In the genomic region with DNA sequence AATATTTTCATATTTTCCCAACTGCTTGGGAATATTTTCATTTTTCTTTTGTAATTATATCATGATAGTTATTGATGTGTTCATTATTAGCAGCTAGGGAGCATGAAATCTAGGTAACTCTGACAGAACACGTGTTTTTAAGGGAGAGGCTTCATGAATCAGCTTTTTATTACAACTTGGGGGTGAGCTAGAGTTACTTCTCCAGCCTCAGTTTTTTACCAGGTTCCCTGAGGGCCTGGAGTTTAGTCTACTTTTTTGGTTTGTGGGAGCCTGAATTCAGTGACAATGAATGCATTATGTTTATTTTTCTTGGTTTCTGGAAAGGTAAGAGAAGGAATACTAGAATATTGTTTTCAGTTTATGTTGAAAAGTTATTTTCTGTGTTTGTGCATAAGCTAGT, we compare ENCODE assay signal across 18 cellular contexts. TPM values are rescaled to one million over a fixed set of nuclear protein-coding genes. Genes with fewer than 3 reads are reported as not detected.
A peak's percentile ranks its signal among the peaks of the same experiment; 100 is the strongest.
DNase-seq lines count a peak whose midpoint lies in the region; ATAC-seq, FAIRE-seq and TF ChIP-seq lines count a peak whose summit lies in the region.
"Had no signal": no experiment of that assay in that cellular context is flagged by ENCODE, and none has a peak within 500 bp of the region (broad histone marks: within the 10 kb centered on the region; RNA-seq: fewer than 3 reads in every experiment).

No MANE protein-coding gene starts in this region.

- no peak overlapping the region for H3K4me3 Mint-ChIP-seq in CD14-positive monocyte
- peak overlapping the region; percentile 13 for H3K4me3 Mint-ChIP-seq in astrocyte (ENCODE audit: unreplicated experiment)
- H3K4me3 Mint-ChIP-seq in mesothelial cell of epicardium, result no peak overlapping the region
- H3K4me3 Mint-ChIP-seq: CD4-positive, alpha-beta memory T cell; IgD-negative memory B cell had no signal

- peak; percentile 74 for FAIRE-seq in H54 (lab: Jason Lieb, UNC)
- FAIRE-seq in astrocyte (lab: Jason Lieb, UNC), result no peak

- DNase-seq in CD14-positive monocyte (ENCODE audit: low spot score), result no peak
- DNase-seq in H54 (ENCODE audit: insufficient read length, low spot score), result no peak
- no peak for DNase-seq in astrocyte (ENCODE audit: low read depth)
- DNase-seq in mesothelial cell of epicardium (ENCODE audit: low spot score in 2 of 2, unreplicated experiment in 2 of 2), result no peak
- no peak for DNase-seq in stimulated activated CD4-positive, alpha-beta T cell treated with anti-CD3 and anti-CD28 coated beads, Interleukin-2, amount 100 ng/mL, for 24 hours
- no peak for DNase-seq in left ventricle myocardium inferior
- no peak for DNase-seq in DMS79 (lab: John Stamatoyannopoulos, UW)
- DNase-seq: AML-193; CD4-positive, alpha-beta memory T cell; NCI-H1048; NCI-H1694; NCI-H2107; NCI-H226; NCI-H526; RPMI8226 had no signal

- peaks cover 2 to 9% (median 3%) of the 10 kb centered on the region in 7 donors for H3K9me3 Mint-ChIP-seq in CD14-positive monocyte
- H3K9me3 Mint-ChIP-seq in astrocyte (ENCODE audit: unreplicated experiment), result no peaks in the 10 kb centered on the region
- H3K9me3 Mint-ChIP-seq in mesothelial cell of epicardium, result peaks cover 8% of the 10 kb centered on the region

- intact Hi-C loops in CD14-positive monocyte (cut with micrococcal nuclease) (no loop called here), left ventricle myocardium inferior (cut with micrococcal nuclease) (no loop called here)

- peaks cover 40% of the 10 kb centered on the region for H3K79me2 ChIP-seq in astrocyte (ENCODE audit: insufficient read depth, low read length)

- H3K4me3 ChIP-seq in astrocyte (ENCODE audit: insufficient read depth, low read depth, low read length) (no peak overlapping the region), left ventricle myocardium inferior (no peak overlapping the region)
- H3K4me3 ChIP-seq: HAP-1 had no signal

- H3K27ac ChIP-seq in astrocyte (ENCODE audit: low read depth, low read length) (no peak overlapping the region), left ventricle myocardium inferior (replicated peaks) (no peak overlapping the region)

- H3K4me1 Mint-ChIP-seq in CD14-positive monocyte (peaks cover 12% of the 10 kb centered on the region), astrocyte (ENCODE audit: low read depth, unreplicated experiment) (peaks cover 15% of the 10 kb centered on the region), mesothelial cell of epicardium (peaks cover 22% of the 10 kb centered on the region)

- H3K9me3 ChIP-seq in astrocyte (ENCODE audit: insufficient read depth, low read depth, low read length), result no peaks in the 10 kb centered on the region
- peaks cover 5% of the 10 kb centered on the region for H3K9me3 ChIP-seq in left ventricle myocardium inferior (replicated peaks)
- H3K9me3 ChIP-seq: HAP-1 had no signal

- H3K36me3 Mint-ChIP-seq in CD14-positive monocyte, result peaks cover 36 to 46% of the 10 kb centered on the region in 2 donors
- H3K36me3 Mint-ChIP-seq in astrocyte (ENCODE audit: low read depth, unreplicated experiment), result peaks cover 5% of the 10 kb centered on the region
- peaks cover 29% of the 10 kb centered on the region for H3K36me3 Mint-ChIP-seq in mesothelial cell of epicardium

- no peak overlapping the region for H3K9ac ChIP-seq in astrocyte (ENCODE audit: low read length)

- no peak for TF ChIP-seq POLR2A in H54 (IDR thresholded peaks at IDR 0.05; ENCODE audit: low read depth, low read length)

- ATAC-seq in GM19397 (IDR thresholded peaks at IDR 0.05; ENCODE audit: unreplicated experiment), result no peak

- no peak for TF ChIP-seq CTCF in CD14-positive monocyte (IDR thresholded peaks at IDR 0.05)
- no peak for TF ChIP-seq CTCF in astrocyte (IDR thresholded peaks at IDR 0.05; ENCODE audit: insufficient read depth, low read depth, low read length)
- TF ChIP-seq CTCF in mesothelial cell of epicardium (IDR thresholded peaks at IDR 0.05; ENCODE audit: unreplicated experiment), result no peak
- no peak for TF ChIP-seq CTCF in left ventricle myocardium inferior (IDR thresholded peaks at IDR 0.05; ENCODE audit: borderline replicate concordance)

- H3K4me1 ChIP-seq in astrocyte (ENCODE audit: insufficient read depth, low read length) (peaks cover 3% of the 10 kb centered on the region), left ventricle myocardium inferior (peaks cover 40% of the 10 kb centered on the region)

- peaks cover 8% of the 10 kb centered on the region for H3K36me3 ChIP-seq in astrocyte (ENCODE audit: insufficient read depth, low read length)
- H3K36me3 ChIP-seq in left ventricle myocardium inferior, result peaks cover 34% of the 10 kb centered on the region

- H3K4me2 ChIP-seq in astrocyte (ENCODE audit: low read length), result no peak overlapping the region

- no peak overlapping the region for H2AFZ ChIP-seq in astrocyte (ENCODE audit: low read depth, low read length)

- H4K20me1 ChIP-seq in astrocyte (ENCODE audit: insufficient read depth, low read length), result peaks cover 7% of the 10 kb centered on the region

- H3K27ac Mint-ChIP-seq in CD14-positive monocyte, result peak overlapping the region in 5 of 7 donors; percentile 28 to 79 (median 76)
- H3K27ac Mint-ChIP-seq in astrocyte (ENCODE audit: unreplicated experiment), result no peak overlapping the region
- H3K27ac Mint-ChIP-seq in mesothelial cell of epicardium, result peak overlapping the region; percentile 75
- H3K27ac Mint-ChIP-seq: IgD-negative memory B cell had no signal

- H3K27me3 Mint-ChIP-seq in CD14-positive monocyte (ENCODE audit: low read depth in 3 of 3) (no peaks in the 10 kb centered on the region), astrocyte (ENCODE audit: low read depth, unreplicated experiment) (no peaks in the 10 kb centered on the region), mesothelial cell of epicardium (ENCODE audit: low read depth) (no peaks in the 10 kb centered on the region)
- H3K27me3 Mint-ChIP-seq: CD4-positive, alpha-beta memory T cell; IgD-negative memory B cell had no signal

- no peaks in the 10 kb centered on the region for H3K27me3 ChIP-seq in astrocyte (ENCODE audit: insufficient read depth, low read length)
- H3K27me3 ChIP-seq in left ventricle myocardium inferior (ENCODE audit: low read depth), result no peaks in the 10 kb centered on the region

RNA-seq across cellular contexts. Expression of a gene that starts 18.0 kb away (rescaled TPM):
- 1 to 10 TPM; 2.9 to 3.1 TPM for polyA plus RNA-seq in CD14-positive monocyte
- total RNA-seq in astrocyte (24.2 and 25.4 TPM in 2 replicates), mesothelial cell of epicardium (66.5 to 71.6 TPM (median 66.8 TPM) in 3 replicates), left ventricle myocardium inferior (30.2 TPM)
